ENCODE assay signal across 1 cellular context in genomic region chr15:45586990-45587860, GRCh38.
TF ChIP-seq lines count a peak whose summit lies in the region.

Gene BLOC1S6 (plus strand): TSS chr15:45587379. CDS start chr15:45587444, 65 bp downstream.

TF ChIP-seq in HepG2, 621 proteins besides CTCF, POLR2A, EP300 and RAD21 (continued from another document and continues in another):
- TF ChIP-seq ATF1 (CRISPR knock-in tag; IDR thresholded peaks at IDR 0.05) = peak; percentile 94
- TF ChIP-seq MXD3 (CRISPR knock-in tag; IDR thresholded peaks at IDR 0.05) = no peak
- TF ChIP-seq, protein P1, sequence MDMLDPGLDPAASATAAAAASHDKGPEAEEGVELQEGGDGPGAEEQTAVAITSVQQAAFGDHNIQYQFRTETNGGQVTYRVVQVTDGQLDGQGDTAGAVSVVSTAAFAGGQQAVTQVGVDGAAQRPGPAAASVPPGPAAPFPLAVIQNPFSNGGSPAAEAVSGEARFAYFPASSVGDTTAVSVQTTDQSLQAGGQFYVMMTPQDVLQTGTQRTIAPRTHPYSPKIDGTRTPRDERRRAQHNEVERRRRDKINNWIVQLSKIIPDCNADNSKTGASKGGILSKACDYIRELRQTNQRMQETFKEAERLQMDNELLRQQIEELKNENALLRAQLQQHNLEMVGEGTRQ (IDR thresholded peaks at IDR 0.05; ENCODE audit: low read depth, low read length) = no peak
- TF ChIP-seq, protein P1 (CRISPR knock-in tag; IDR thresholded peaks at IDR 0.05; ENCODE audit: borderline replicate concordance) = no peak; the same call in 1 of the 2 replicates
- peak; percentile 96 for TF ChIP-seq ZNF446 (CRISPR knock-in tag; IDR thresholded peaks at IDR 0.05)
- no peak; the same call in 1 of the 2 replicates for TF ChIP-seq EEA1 (CRISPR knock-in tag; IDR thresholded peaks at IDR 0.05; ENCODE audit: borderline replicate concordance)
- TF ChIP-seq, protein P2, sequence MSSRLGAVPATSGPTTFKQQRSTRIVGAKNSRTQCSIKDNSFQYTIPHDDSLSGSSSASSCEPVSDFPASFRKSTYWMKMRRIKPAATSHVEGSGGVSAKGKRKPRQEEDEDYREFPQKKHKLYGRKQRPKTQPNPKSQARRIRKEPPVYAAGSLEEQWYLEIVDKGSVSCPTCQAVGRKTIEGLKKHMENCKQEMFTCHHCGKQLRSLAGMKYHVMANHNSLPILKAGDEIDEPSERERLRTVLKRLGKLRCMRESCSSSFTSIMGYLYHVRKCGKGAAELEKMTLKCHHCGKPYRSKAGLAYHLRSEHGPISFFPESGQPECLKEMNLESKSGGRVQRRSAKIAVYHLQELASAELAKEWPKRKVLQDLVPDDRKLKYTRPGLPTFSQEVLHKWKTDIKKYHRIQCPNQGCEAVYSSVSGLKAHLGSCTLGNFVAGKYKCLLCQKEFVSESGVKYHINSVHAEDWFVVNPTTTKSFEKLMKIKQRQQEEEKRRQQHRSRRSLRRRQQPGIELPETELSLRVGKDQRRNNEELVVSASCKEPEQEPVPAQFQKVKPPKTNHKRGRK (CRISPR knock-in tag; IDR thresholded peaks at IDR 0.05) = peak; percentile 75; the same call in 1 of the 2 replicates
- no peak for TF ChIP-seq MAFG (CRISPR knock-in tag; IDR thresholded peaks at IDR 0.05)
- peak; percentile 94 for TF ChIP-seq ATF7-NPFF (CRISPR knock-in tag; IDR thresholded peaks at IDR 0.05; ENCODE audit: low read depth)
- peak; percentile 87; the same call in 1 of the 2 replicates for TF ChIP-seq ZNF280B (CRISPR knock-in tag; IDR thresholded peaks at IDR 0.05; ENCODE audit: borderline replicate concordance)
- peak; percentile 36; the same call in 1 of the 2 replicates for TF ChIP-seq MIXL1 (CRISPR knock-in tag; IDR thresholded peaks at IDR 0.05)
- TF ChIP-seq, protein P3, sequence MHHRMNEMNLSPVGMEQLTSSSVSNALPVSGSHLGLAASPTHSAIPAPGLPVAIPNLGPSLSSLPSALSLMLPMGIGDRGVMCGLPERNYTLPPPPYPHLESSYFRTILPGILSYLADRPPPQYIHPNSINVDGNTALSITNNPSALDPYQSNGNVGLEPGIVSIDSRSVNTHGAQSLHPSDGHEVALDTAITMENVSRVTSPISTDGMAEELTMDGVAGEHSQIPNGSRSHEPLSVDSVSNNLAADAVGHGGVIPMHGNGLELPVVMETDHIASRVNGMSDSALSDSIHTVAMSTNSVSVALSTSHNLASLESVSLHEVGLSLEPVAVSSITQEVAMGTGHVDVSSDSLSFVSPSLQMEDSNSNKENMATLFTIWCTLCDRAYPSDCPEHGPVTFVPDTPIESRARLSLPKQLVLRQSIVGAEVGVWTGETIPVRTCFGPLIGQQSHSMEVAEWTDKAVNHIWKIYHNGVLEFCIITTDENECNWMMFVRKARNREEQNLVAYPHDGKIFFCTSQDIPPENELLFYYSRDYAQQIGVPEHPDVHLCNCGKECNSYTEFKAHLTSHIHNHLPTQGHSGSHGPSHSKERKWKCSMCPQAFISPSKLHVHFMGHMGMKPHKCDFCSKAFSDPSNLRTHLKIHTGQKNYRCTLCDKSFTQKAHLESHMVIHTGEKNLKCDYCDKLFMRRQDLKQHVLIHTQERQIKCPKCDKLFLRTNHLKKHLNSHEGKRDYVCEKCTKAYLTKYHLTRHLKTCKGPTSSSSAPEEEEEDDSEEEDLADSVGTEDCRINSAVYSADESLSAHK (CRISPR knock-in tag; IDR thresholded peaks at IDR 0.05; ENCODE audit: borderline replicate concordance) = no peak
- peak; percentile 80 for TF ChIP-seq ZNF746 (CRISPR knock-in tag; IDR thresholded peaks at IDR 0.05)
- TF ChIP-seq ZBTB43 (CRISPR knock-in tag; conservative IDR thresholded peaks at IDR 0.05) = peak; percentile 73
- TF ChIP-seq, protein P4, sequence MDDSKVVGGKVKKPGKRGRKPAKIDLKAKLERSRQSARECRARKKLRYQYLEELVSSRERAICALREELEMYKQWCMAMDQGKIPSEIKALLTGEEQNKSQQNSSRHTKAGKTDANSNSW (CRISPR knock-in tag; IDR thresholded peaks at IDR 0.05; ENCODE audit: borderline replicate concordance) = no peak
- no peak for TF ChIP-seq ZNF251 (CRISPR knock-in tag; IDR thresholded peaks at IDR 0.05)
- TF ChIP-seq SAFB2 (CRISPR knock-in tag; IDR thresholded peaks at IDR 0.05; ENCODE audit: borderline replicate concordance, low read depth) = 0 out of 2 replicates have a peak, but pooled peaks have one; percentile 64
- no peak; the same call in 1 of the 2 replicates for TF ChIP-seq HMGXB3 (CRISPR knock-in tag; IDR thresholded peaks at IDR 0.05; ENCODE audit: borderline replicate concordance)
- no peak for TF ChIP-seq ZNF775 (CRISPR knock-in tag; IDR thresholded peaks at IDR 0.05; ENCODE audit: borderline replicate concordance)
- no peak for TF ChIP-seq ZSCAN12 (CRISPR knock-in tag; IDR thresholded peaks at IDR 0.05)
- no peak; the same call in 1 of the 2 replicates for TF ChIP-seq ZNF7 (CRISPR knock-in tag; IDR thresholded peaks at IDR 0.05)
- TF ChIP-seq KDM3A (CRISPR knock-in tag; IDR thresholded peaks at IDR 0.05; ENCODE audit: low read depth) = peak; percentile 89; the same call in 1 of the 2 replicates
- TF ChIP-seq NCOA2 (CRISPR knock-in tag; IDR thresholded peaks at IDR 0.05) = peak; percentile 61
- TF ChIP-seq KLF15 (CRISPR knock-in tag; IDR thresholded peaks at IDR 0.05; ENCODE audit: borderline replicate concordance) = no peak
- no peak; the same call in 1 of the 2 replicates for TF ChIP-seq ZNF431 (CRISPR knock-in tag; IDR thresholded peaks at IDR 0.05; ENCODE audit: borderline replicate concordance, low read depth)
- TF ChIP-seq, protein P5, sequence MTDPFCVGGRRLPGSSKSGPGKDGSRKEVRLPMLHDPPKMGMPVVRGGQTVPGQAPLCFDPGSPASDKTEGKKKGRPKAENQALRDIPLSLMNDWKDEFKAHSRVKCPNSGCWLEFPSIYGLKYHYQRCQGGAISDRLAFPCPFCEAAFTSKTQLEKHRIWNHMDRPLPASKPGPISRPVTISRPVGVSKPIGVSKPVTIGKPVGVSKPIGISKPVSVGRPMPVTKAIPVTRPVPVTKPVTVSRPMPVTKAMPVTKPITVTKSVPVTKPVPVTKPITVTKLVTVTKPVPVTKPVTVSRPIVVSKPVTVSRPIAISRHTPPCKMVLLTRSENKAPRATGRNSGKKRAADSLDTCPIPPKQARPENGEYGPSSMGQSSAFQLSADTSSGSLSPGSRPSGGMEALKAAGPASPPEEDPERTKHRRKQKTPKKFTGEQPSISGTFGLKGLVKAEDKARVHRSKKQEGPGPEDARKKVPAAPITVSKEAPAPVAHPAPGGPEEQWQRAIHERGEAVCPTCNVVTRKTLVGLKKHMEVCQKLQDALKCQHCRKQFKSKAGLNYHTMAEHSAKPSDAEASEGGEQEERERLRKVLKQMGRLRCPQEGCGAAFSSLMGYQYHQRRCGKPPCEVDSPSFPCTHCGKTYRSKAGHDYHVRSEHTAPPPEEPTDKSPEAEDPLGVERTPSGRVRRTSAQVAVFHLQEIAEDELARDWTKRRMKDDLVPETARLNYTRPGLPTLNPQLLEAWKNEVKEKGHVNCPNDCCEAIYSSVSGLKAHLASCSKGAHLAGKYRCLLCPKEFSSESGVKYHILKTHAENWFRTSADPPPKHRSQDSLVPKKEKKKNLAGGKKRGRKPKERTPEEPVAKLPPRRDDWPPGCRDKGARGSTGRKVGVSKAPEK (CRISPR knock-in tag; IDR thresholded peaks at IDR 0.05; ENCODE audit: borderline replicate concordance) = no peak
- TF ChIP-seq ZNF3 (CRISPR knock-in tag; IDR thresholded peaks at IDR 0.05) = no peak
- peak; percentile 94 for TF ChIP-seq PTBP1 (IDR thresholded peaks at IDR 0.05; ENCODE audit: low read depth, low read length, poor library complexity, severe bottlenecking)
- no peak for TF ChIP-seq ZNF333 (CRISPR knock-in tag; IDR thresholded peaks at IDR 0.05; ENCODE audit: borderline replicate concordance)
- TF ChIP-seq STAG1 (CRISPR knock-in tag; IDR thresholded peaks at IDR 0.05) = no peak
- 0 out of 2 replicates have a peak, but pooled peaks have one; percentile 66 for TF ChIP-seq ZNF614 (CRISPR knock-in tag; IDR thresholded peaks at IDR 0.05; ENCODE audit: borderline replicate concordance)
- TF ChIP-seq ZNF460 (CRISPR knock-in tag; IDR thresholded peaks at IDR 0.05; ENCODE audit: borderline replicate concordance) = peak; percentile 17; the same call in 1 of the 2 replicates
- TF ChIP-seq, protein P6, sequence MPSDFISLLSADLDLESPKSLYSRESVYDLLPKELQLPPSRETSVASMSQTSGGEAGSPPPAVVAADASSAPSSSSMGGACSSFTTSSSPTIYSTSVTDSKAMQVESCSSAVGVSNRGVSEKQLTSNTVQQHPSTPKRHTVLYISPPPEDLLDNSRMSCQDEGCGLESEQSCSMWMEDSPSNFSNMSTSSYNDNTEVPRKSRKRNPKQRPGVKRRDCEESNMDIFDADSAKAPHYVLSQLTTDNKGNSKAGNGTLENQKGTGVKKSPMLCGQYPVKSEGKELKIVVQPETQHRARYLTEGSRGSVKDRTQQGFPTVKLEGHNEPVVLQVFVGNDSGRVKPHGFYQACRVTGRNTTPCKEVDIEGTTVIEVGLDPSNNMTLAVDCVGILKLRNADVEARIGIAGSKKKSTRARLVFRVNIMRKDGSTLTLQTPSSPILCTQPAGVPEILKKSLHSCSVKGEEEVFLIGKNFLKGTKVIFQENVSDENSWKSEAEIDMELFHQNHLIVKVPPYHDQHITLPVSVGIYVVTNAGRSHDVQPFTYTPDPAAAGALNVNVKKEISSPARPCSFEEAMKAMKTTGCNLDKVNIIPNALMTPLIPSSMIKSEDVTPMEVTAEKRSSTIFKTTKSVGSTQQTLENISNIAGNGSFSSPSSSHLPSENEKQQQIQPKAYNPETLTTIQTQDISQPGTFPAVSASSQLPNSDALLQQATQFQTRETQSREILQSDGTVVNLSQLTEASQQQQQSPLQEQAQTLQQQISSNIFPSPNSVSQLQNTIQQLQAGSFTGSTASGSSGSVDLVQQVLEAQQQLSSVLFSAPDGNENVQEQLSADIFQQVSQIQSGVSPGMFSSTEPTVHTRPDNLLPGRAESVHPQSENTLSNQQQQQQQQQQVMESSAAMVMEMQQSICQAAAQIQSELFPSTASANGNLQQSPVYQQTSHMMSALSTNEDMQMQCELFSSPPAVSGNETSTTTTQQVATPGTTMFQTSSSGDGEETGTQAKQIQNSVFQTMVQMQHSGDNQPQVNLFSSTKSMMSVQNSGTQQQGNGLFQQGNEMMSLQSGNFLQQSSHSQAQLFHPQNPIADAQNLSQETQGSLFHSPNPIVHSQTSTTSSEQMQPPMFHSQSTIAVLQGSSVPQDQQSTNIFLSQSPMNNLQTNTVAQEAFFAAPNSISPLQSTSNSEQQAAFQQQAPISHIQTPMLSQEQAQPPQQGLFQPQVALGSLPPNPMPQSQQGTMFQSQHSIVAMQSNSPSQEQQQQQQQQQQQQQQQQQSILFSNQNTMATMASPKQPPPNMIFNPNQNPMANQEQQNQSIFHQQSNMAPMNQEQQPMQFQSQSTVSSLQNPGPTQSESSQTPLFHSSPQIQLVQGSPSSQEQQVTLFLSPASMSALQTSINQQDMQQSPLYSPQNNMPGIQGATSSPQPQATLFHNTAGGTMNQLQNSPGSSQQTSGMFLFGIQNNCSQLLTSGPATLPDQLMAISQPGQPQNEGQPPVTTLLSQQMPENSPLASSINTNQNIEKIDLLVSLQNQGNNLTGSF (CRISPR knock-in tag; IDR thresholded peaks at IDR 0.05) = peak; percentile 35; the same call in 1 of the 2 replicates
